Comparison of ENCODE assay signal across 9 cellular contexts in genomic region chr14:99595034-99595433, GRCh38. TPM values are rescaled to one million over a fixed set of nuclear protein-coding genes. Genes with fewer than 3 reads are reported as not detected.
DNase-seq lines count a peak whose midpoint lies in the region; ATAC-seq and TF ChIP-seq lines count a peak whose summit lies in the region.
"Had no signal": no experiment of that assay in that cellular context is flagged by ENCODE, and none has a peak within 500 bp of the region (broad histone marks: within the 10 kb centered on the region; RNA-seq: fewer than 3 reads in every experiment).

No MANE protein-coding gene starts in this region.

- H3K4me3 Mint-ChIP-seq in natural killer cell treated with Interleukin-12 subunit alpha and Interleukin-12 subunit beta and Interleukin-15 and Interleukin-18, amount 100 ng/mL, for 72 hours, result peak overlapping the region; percentile 75

- H3K36me3 Mint-ChIP-seq in natural killer cell treated with Interleukin-12 subunit alpha and Interleukin-12 subunit beta and Interleukin-15 and Interleukin-18, amount 100 ng/mL, for 72 hours, result no peaks in the 10 kb centered on the region
- H3K36me3 Mint-ChIP-seq: naive B cell had no signal

- peaks cover 9% of the 10 kb centered on the region in 2 donors for H3K4me1 Mint-ChIP-seq in natural killer cell treated with Interleukin-12 subunit alpha and Interleukin-12 subunit beta and Interleukin-15 and Interleukin-18, amount 100 ng/mL, for 72 hours (ENCODE audit: low read depth in 2 of 2)

- ATAC-seq in GM18520 (IDR thresholded peaks at IDR 0.05; ENCODE audit: unreplicated experiment) (peak; percentile 94), HG02763 (IDR thresholded peaks at IDR 0.05; ENCODE audit: unreplicated experiment) (peak; percentile 85)
- peak; percentile 88 to 90 for ATAC-seq in natural killer cell treated with Interleukin-12 subunit alpha and Interleukin-12 subunit beta and Interleukin-15 and Interleukin-18, amount 100 ng/mL, for 72 hours

- H3K27me3 Mint-ChIP-seq in natural killer cell treated with Interleukin-12 subunit alpha and Interleukin-12 subunit beta and Interleukin-15 and Interleukin-18, amount 100 ng/mL, for 72 hours, result no peaks in the 10 kb centered on the region

- no peaks in the 10 kb centered on the region for H3K9me3 Mint-ChIP-seq in natural killer cell treated with Interleukin-12 subunit alpha and Interleukin-12 subunit beta and Interleukin-15 and Interleukin-18, amount 100 ng/mL, for 72 hours
- H3K9me3 Mint-ChIP-seq: naive B cell had no signal

- no peak for TF ChIP-seq POLR2A in erythroblast (IDR thresholded peaks at IDR 0.05; ENCODE audit: low read length)

- H3K27ac Mint-ChIP-seq in natural killer cell treated with Interleukin-12 subunit alpha and Interleukin-12 subunit beta and Interleukin-15 and Interleukin-18, amount 100 ng/mL, for 72 hours, result peak overlapping the region; percentile 38 to 77

- DNase-seq in T-helper 2 cell (peak in 3 of 5 experiments; percentile 16 to 82 (median 17)), erythroblast (lab: John Stamatoyannopoulos, UW) (no peak), NCI-H2171 (lab: John Stamatoyannopoulos, UW) (no peak), dedifferentiated amniotic fluid mesenchymal stem cell (ENCODE audit: extremely low spot score) (no peak), NCI-H226 (no peak)
- DNase-seq in natural killer cell treated with Interleukin-12 subunit alpha and Interleukin-12 subunit beta and Interleukin-15 and Interleukin-18, amount 100 ng/mL, for 72 hours (ENCODE audit: low spot score), result no peak
- DNase-seq: naive B cell had no signal

RNA-seq across cellular contexts. Expression of gene CCDC85C, which starts 9.0 kb away (rescaled TPM):
- total RNA-seq in natural killer cell treated with Interleukin-12 subunit alpha and Interleukin-12 subunit beta and Interleukin-15 and Interleukin-18, amount 100 ng/mL, for 72 hours, result 1 to 10 TPM; 2.7 to 3.6 TPM

RNA-seq across cellular contexts. Expression of gene HHIPL1, which starts 49.9 kb away (rescaled TPM):
- not detected for total RNA-seq in natural killer cell treated with Interleukin-12 subunit alpha and Interleukin-12 subunit beta and Interleukin-15 and Interleukin-18, amount 100 ng/mL, for 72 hours

Comparison
In these comparisons a context has a peak if more than half of its experiments do, and no peak if none do; other contexts are left out.
1. DNase-seq: peak in T-helper 2 cell (3 of 5); none in natural killer cell treated with Interleukin-12 subunit alpha and Interleukin-12 subunit beta and Interleukin-15 and Interleukin-18, amount 100 ng/mL, for 72 hours (single experiment), erythroblast (0 of 2), NCI-H2171 (single experiment), dedifferentiated amniotic fluid mesenchymal stem cell (single experiment) and NCI-H226 (single experiment).
2. Peak in every context shown above with its lines, with median percentiles within 50 percentile points of each other: ATAC-seq.